ENCODE assay signal across 8 cellular contexts in the genomic region with DNA sequence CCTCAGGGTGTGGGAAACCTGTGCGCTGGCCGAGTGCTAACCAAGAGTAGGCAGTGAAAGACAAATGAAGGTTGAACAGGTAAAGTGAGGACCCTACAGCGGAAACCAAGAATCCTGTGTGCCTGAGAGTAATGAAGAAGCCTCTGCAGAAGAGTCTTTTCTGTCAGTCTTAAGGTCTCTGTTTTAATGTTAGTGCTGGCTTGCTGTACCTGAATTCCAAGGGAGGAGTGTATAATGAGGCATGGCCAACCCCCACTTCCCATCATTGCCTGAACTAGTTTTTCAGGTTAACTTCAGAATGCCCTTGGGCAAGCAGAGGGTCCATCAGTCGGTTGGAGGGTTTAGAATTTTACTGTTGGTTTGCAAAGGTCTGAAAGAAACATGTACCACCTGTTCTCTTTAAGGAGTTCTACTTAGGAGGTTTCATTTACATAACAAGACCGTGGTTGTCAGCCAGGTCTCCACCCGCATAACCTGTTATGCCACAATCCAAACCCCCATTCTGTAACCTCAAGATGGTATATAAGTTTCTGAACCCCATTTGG. TPM values are rescaled to one million over a fixed set of nuclear protein-coding genes. Genes with fewer than 3 reads are reported as not detected.
A peak's percentile ranks its signal among the peaks of the same experiment; 100 is the strongest.
DNase-seq lines count a peak whose midpoint lies in the region; ATAC-seq and TF ChIP-seq lines count a peak whose summit lies in the region.

No MANE protein-coding gene starts in this region.

- POLR2A ChIA-PET in activated naive CD8-positive, alpha-beta T cell treated with anti-CD3 and anti-CD28 coated beads, Interleukin-2, amount 10 ng/mL, durations not matched to agents 7 days and 5 days (lab: Charles Lee): interaction anchor here (0.9 to 1.7 kb wide), 6 partner anchors 10 to 883 kb away, joined by 3 to 35 read pairs (median 6); a partner anchor contains a TSS

- H3K27ac ChIP-seq in suprapubic skin: peak overlapping the region; percentile 95

- peak; percentile 1 for DNase-seq in A172 (ENCODE audit: low spot score)
- no peak for DNase-seq in activated naive CD8-positive, alpha-beta T cell treated with anti-CD3 and anti-CD28 coated beads, Interleukin-2, amount 10 ng/mL, durations not matched to agents 7 days and 5 days
- DNase-seq in islet precursor cell: peak; percentile 71
- no peak for DNase-seq in suprapubic skin (ENCODE audit: low spot score in 2 of 2)
- no peak for DNase-seq in GM13977 (ENCODE audit: low spot score)
- DNase-seq in ecto neural progenitor cell (ENCODE audit: low spot score): no peak

- no peaks in the 10 kb centered on the region for H3K9me3 Mint-ChIP-seq in activated naive CD8-positive, alpha-beta T cell treated with anti-CD3 and anti-CD28 coated beads, Interleukin-2, amount 10 ng/mL, durations not matched to agents 7 days and 5 days

- in situ Hi-C loops in GM13977 (cut with MboI; ENCODE audit: low pct_unique_long_range_greater_than_20kb, low sequenced_read_pairs, unreplicated experiment): no loop called here

- no peak for TF ChIP-seq POLR2A in suprapubic skin (IDR thresholded peaks at IDR 0.05)

- H3K27me3 Mint-ChIP-seq in activated naive CD8-positive, alpha-beta T cell treated with anti-CD3 and anti-CD28 coated beads, Interleukin-2, amount 10 ng/mL, durations not matched to agents 7 days and 5 days: no peaks in the 10 kb centered on the region

- H3K36me3 Mint-ChIP-seq in activated naive CD8-positive, alpha-beta T cell treated with anti-CD3 and anti-CD28 coated beads, Interleukin-2, amount 10 ng/mL, durations not matched to agents 7 days and 5 days: peaks cover 19% of the 10 kb centered on the region

- H3K27me3 ChIP-seq in suprapubic skin: no peaks in the 10 kb centered on the region

- 5% methylated on average over 6 of the region's 6 CpGs for WGBS in suprapubic skin

- peaks cover 20% of the 10 kb centered on the region for H3K4me1 ChIP-seq in suprapubic skin

- peaks cover 27% of the 10 kb centered on the region for H3K4me1 Mint-ChIP-seq in activated naive CD8-positive, alpha-beta T cell treated with anti-CD3 and anti-CD28 coated beads, Interleukin-2, amount 10 ng/mL, durations not matched to agents 7 days and 5 days

- H3K36me3 ChIP-seq in suprapubic skin: peaks cover 21% of the 10 kb centered on the region

- peak overlapping the region; percentile 99 for H3K4me3 Mint-ChIP-seq in activated naive CD8-positive, alpha-beta T cell treated with anti-CD3 and anti-CD28 coated beads, Interleukin-2, amount 10 ng/mL, durations not matched to agents 7 days and 5 days

- peak overlapping the region; percentile 95 for H3K27ac Mint-ChIP-seq in activated naive CD8-positive, alpha-beta T cell treated with anti-CD3 and anti-CD28 coated beads, Interleukin-2, amount 10 ng/mL, durations not matched to agents 7 days and 5 days

- TF ChIP-seq CTCF in suprapubic skin (IDR thresholded peaks at IDR 0.05) (no peak), GM13977 (IDR thresholded peaks at IDR 0.05; ENCODE audit: extremely low read depth, insufficient read depth, missing control alignments) (no peak)

- no peak for TF ChIP-seq EP300 in suprapubic skin (IDR thresholded peaks at IDR 0.05)

- H3K4me3 ChIP-seq in suprapubic skin: peak overlapping the region; percentile 99

- ATAC-seq in GM18909 (IDR thresholded peaks at IDR 0.05; ENCODE audit: poor library complexity, unreplicated experiment) (peak; percentile 40), HG03196 (IDR thresholded peaks at IDR 0.05; ENCODE audit: unreplicated experiment) (peak; percentile 35)
- ATAC-seq in activated naive CD8-positive, alpha-beta T cell treated with anti-CD3 and anti-CD28 coated beads, Interleukin-2, amount 10 ng/mL, durations not matched to agents 7 days and 5 days (ENCODE audit: low read depth): no peak

- H3K9me3 ChIP-seq in suprapubic skin: no peaks in the 10 kb centered on the region

RNA-seq across cellular contexts. Expression of a gene that starts 0.6 kb away (rescaled TPM):
- 124 and 154 TPM in 2 replicates for total RNA-seq in A172 (2014; rRNA removed; shearing (Covaris generic))
- 10 to 100 TPM; 68.1 to 74.9 TPM for total RNA-seq in activated naive CD8-positive, alpha-beta T cell treated with anti-CD3 and anti-CD28 coated beads, Interleukin-2, amount 10 ng/mL, durations not matched to agents 7 days and 5 days
- 10 to 100 TPM; 50.0 to 80.3 (median 73.7) TPM for total RNA-seq in suprapubic skin

RNA-seq across cellular contexts. Expression of a gene that starts 30.9 kb away (rescaled TPM):
- 15.1 and 20.2 TPM in 2 replicates for total RNA-seq in A172 (2014; rRNA removed; shearing (Covaris generic))
- 10 to 100 TPM; 28.2 to 29.6 TPM for total RNA-seq in activated naive CD8-positive, alpha-beta T cell treated with anti-CD3 and anti-CD28 coated beads, Interleukin-2, amount 10 ng/mL, durations not matched to agents 7 days and 5 days
- total RNA-seq in suprapubic skin: 10 to 100 TPM; 13.3 to 33.7 (median 20.5) TPM

RNA-seq across cellular contexts. Expression of a gene that starts 31.9 kb away (rescaled TPM):
- total RNA-seq in A172 (2014; rRNA removed; shearing (Covaris generic)): 628 and 675 TPM in 2 replicates
- 100 to 1,000 TPM; 135 to 137 TPM for total RNA-seq in activated naive CD8-positive, alpha-beta T cell treated with anti-CD3 and anti-CD28 coated beads, Interleukin-2, amount 10 ng/mL, durations not matched to agents 7 days and 5 days
- total RNA-seq in suprapubic skin: 100 to 1,000 TPM; 127 to 201 (median 193) TPM

Comparison
In these comparisons a context has a peak if more than half of its experiments do, and no peak if none do; other contexts are left out.
1. DNase-seq: peak in A172 (single experiment) and islet precursor cell (single experiment); none in activated naive CD8-positive, alpha-beta T cell treated with anti-CD3 and anti-CD28 coated beads, Interleukin-2, amount 10 ng/mL, durations not matched to agents 7 days and 5 days (single experiment), suprapubic skin (0 of 2), GM13977 (single experiment) and ecto neural progenitor cell (single experiment).